8 cellular contexts compared by ENCODE assay signal in genomic region chr10:101818119-101818957, GRCh38. TPM values are rescaled to one million over a fixed set of nuclear protein-coding genes. Genes with fewer than 3 reads are reported as not detected.
DNase-seq lines count a peak whose midpoint lies in the region; ATAC-seq, FAIRE-seq and TF ChIP-seq lines count a peak whose summit lies in the region.

Gene OGA (minus strand): TSS chr10:101818444. CDS start chr10:101818022, 422 bp downstream.

- TF ChIP-seq CTCF in ascending aorta (IDR thresholded peaks at IDR 0.05) (no peak), right atrium auricular region (IDR thresholded peaks at IDR 0.05) (no peak), psoas muscle (IDR thresholded peaks at IDR 0.05) (no peak)

- peak within 1 kb of the TSS; percentile 99 for H3K4me3 Mint-ChIP-seq in T-helper 2 cell treated with Interferon-gamma antibody and Interleukin-4, amounts not matched to agents 5 μg/mL and 100 μg/mL, for 36 hours

- H3K4me3 ChIP-seq in ascending aorta = peak within 1 kb of the TSS; percentile 83 to 88
- H3K4me3 ChIP-seq in right atrium auricular region = peak within 1 kb of the TSS; percentile 97 to 100
- H3K4me3 ChIP-seq in psoas muscle = peak within 1 kb of the TSS; percentile 93

- peak; percentile 71 for FAIRE-seq in urothelium cell line (lab: Jason Lieb, UNC)

- 0% methylated on average over 41 to 48 of the region's 48 CpGs for WGBS in psoas muscle, 3 donors

- DNase-seq in NCI-H1930 (lab: John Stamatoyannopoulos, UW) = peak; percentile 91 to 92
- peak; percentile 97 for DNase-seq in T-helper 2 cell treated with Interferon-gamma antibody and Interleukin-4, amounts not matched to agents 5 μg/mL and 100 μg/mL, for 36 hours (ENCODE audit: low spot score)
- peak; percentile 96 to 99 for DNase-seq in ascending aorta (ENCODE audit: low spot score in 2 of 2)
- DNase-seq in right atrium auricular region (ENCODE audit: low spot score) = peak; percentile 98
- DNase-seq in psoas muscle = peak; percentile 98 to 99
- peak; percentile 98 for DNase-seq in urothelium cell line (ENCODE audit: low spot score)

- H3K36me3 ChIP-seq in ascending aorta (no peaks in the 10 kb centered on the region), right atrium auricular region (no peaks in the 10 kb centered on the region), psoas muscle (ENCODE audit: insufficient read depth in 1 of 2, low read depth in 1 of 2) (no peaks in the 10 kb centered on the region)

- peak within 1 kb of the TSS; percentile 100 for H3K27ac Mint-ChIP-seq in T-helper 2 cell treated with Interferon-gamma antibody and Interleukin-4, amounts not matched to agents 5 μg/mL and 100 μg/mL, for 36 hours

- H3K9me3 ChIP-seq in ascending aorta = no peaks in the 10 kb centered on the region
- no peaks in the 10 kb centered on the region for H3K9me3 ChIP-seq in right atrium auricular region
- no peaks in the 10 kb centered on the region for H3K9me3 ChIP-seq in psoas muscle

- H3K36me3 Mint-ChIP-seq in T-helper 2 cell treated with Interferon-gamma antibody and Interleukin-4, amounts not matched to agents 5 μg/mL and 100 μg/mL, for 36 hours (ENCODE audit: low read depth) = peaks cover 28% of the 10 kb centered on the region

- no peaks in the 10 kb centered on the region for H3K9me3 Mint-ChIP-seq in T-helper 2 cell treated with Interferon-gamma antibody and Interleukin-4, amounts not matched to agents 5 μg/mL and 100 μg/mL, for 36 hours

- H3K4me1 ChIP-seq in ascending aorta (peaks cover 0 to 7% of the 10 kb centered on the region in 2 donors), right atrium auricular region (peaks cover 0 to 36% of the 10 kb centered on the region in 2 donors), psoas muscle (peaks cover 31% of the 10 kb centered on the region)

- peak; percentile 89 for ATAC-seq in GM18502 (IDR thresholded peaks at IDR 0.05; ENCODE audit: poor library complexity, unreplicated experiment)
- peak; percentile 87 for ATAC-seq in HG02970 (IDR thresholded peaks at IDR 0.05; ENCODE audit: low FRiP score, unreplicated experiment)
- ATAC-seq in psoas muscle = peak; percentile 90 to 97 (median 94)

- H3K4me1 Mint-ChIP-seq in T-helper 2 cell treated with Interferon-gamma antibody and Interleukin-4, amounts not matched to agents 5 μg/mL and 100 μg/mL, for 36 hours (ENCODE audit: low read depth) = peaks cover 36% of the 10 kb centered on the region

- H3K27ac ChIP-seq in ascending aorta (peak within 1 kb of the TSS; percentile 87 to 89), right atrium auricular region (peak within 1 kb of the TSS; percentile 97 to 98), psoas muscle (peak within 1 kb of the TSS; percentile 93)

- H3K27me3 ChIP-seq in ascending aorta (no peaks in the 10 kb centered on the region), right atrium auricular region (no peaks in the 10 kb centered on the region), psoas muscle (ENCODE audit: insufficient read depth in 3 of 3, low read length in 2 of 3) (no peaks in the 10 kb centered on the region)

- H3K27me3 Mint-ChIP-seq in T-helper 2 cell treated with Interferon-gamma antibody and Interleukin-4, amounts not matched to agents 5 μg/mL and 100 μg/mL, for 36 hours (ENCODE audit: low read depth) = no peaks in the 10 kb centered on the region

- intact Hi-C loops in ascending aorta (cut with DNase I) (loop anchor here (2.0 to 5.0 kb wide), 3 partner anchors 238 to 821 kb away; partner anchors contain the start of genes ARMH3, LDB1 and LZTS2), psoas muscle (cut with DNase I) (loop anchor here (5.0 kb wide), 2 partner anchors 334 to 824 kb away; partner anchors contain the start of genes NOLC1 (in 1 of the 2) and TRIM8 (in 1 of the 2))

RNA-seq across cellular contexts. Expression of gene OGA, which starts in this region (rescaled TPM):
- total RNA-seq in ascending aorta = 66.8 TPM
- 10 to 100 TPM; 41.6 to 50.9 TPM for total RNA-seq in right atrium auricular region
- total RNA-seq in psoas muscle = 10 to 100 TPM; 52.6 to 59.8 (median 57.3) TPM
- polyA plus RNA-seq in psoas muscle = 10 to 100 TPM; 12.0 to 58.3 (median 24.7) TPM

Comparison
In these comparisons a context has a peak if more than half of its experiments do, and no peak if none do; other contexts are left out.
1. Peak in every context shown above with its lines: DNase-seq, ATAC-seq, H3K4me3 ChIP-seq and H3K27ac ChIP-seq.